ENCODE assay signal across 26 cellular contexts in genomic region chr11:107736546-107736945, GRCh38. TPM values are rescaled to one million over a fixed set of nuclear protein-coding genes. Genes with fewer than 3 reads are reported as not detected.
"Had no signal": no experiment of that assay in that cellular context is flagged by ENCODE, and none has a peak within 500 bp of the region (broad histone marks: within the 10 kb centered on the region; RNA-seq: fewer than 3 reads in every experiment).

No MANE protein-coding gene starts in this region.

- H3K4me2 ChIP-seq: KMS-11, SK-N-SH had no signal

- H3K4me1 Mint-ChIP-seq: IgD-negative memory B cell, T-cell had no signal

- H3K4me3 ChIP-seq: K562, MG63 had no signal

- H3K27ac ChIP-seq: HL-60, KMS-11, RWPE1 had no signal

- H3K27me3 ChIP-seq: MG63 had no signal

- H3K9ac ChIP-seq: KMS-11, SK-N-SH had no signal

- H3K4me3 Mint-ChIP-seq: IgD-negative memory B cell, T-cell had no signal

- H3K9me3 ChIP-seq: SK-N-SH had no signal

- ATAC-seq: K562, Panc1, PC-3, T-cell had no signal

- H3K36me3 Mint-ChIP-seq: IgD-negative memory B cell, T-cell had no signal

- DNase-seq: MG63, NCI-H1092 treated with DMSO at 0.1 percent for 48 hours, NCI-H1436 treated with DMSO at 0.1 percent for 48 hours, NCI-H1694, NCI-H187 treated with DMSO at 0.1 percent for 48 hours, NCI-H2029 treated with DMSO at 0.1 percent for 48 hours, NCI-H2107, NCI-H2227 treated with DMSO at 0.1 percent for 48 hours, NCI-H524 treated with DMSO at 0.1 percent for 48 hours, NCI-H69, NCI-H774, PC-3, SHP77, SK-N-SH, SW 1271, T-cell had no signal

- H3K27ac Mint-ChIP-seq: IgD-negative memory B cell, T-cell had no signal

- H3K36me3 ChIP-seq: MG63 had no signal

- FAIRE-seq: HTR-8/SVneo, K562 had no signal

RNA-seq across cellular contexts. Expression of gene SLN, which starts 24.7 kb away (rescaled TPM):
- total RNA-seq: K562, NCI-H460, OCI-LY7, SK-MEL-5, T-cell had no signal
